ENCODE assay signal across 2 cellular contexts in the genomic region with DNA sequence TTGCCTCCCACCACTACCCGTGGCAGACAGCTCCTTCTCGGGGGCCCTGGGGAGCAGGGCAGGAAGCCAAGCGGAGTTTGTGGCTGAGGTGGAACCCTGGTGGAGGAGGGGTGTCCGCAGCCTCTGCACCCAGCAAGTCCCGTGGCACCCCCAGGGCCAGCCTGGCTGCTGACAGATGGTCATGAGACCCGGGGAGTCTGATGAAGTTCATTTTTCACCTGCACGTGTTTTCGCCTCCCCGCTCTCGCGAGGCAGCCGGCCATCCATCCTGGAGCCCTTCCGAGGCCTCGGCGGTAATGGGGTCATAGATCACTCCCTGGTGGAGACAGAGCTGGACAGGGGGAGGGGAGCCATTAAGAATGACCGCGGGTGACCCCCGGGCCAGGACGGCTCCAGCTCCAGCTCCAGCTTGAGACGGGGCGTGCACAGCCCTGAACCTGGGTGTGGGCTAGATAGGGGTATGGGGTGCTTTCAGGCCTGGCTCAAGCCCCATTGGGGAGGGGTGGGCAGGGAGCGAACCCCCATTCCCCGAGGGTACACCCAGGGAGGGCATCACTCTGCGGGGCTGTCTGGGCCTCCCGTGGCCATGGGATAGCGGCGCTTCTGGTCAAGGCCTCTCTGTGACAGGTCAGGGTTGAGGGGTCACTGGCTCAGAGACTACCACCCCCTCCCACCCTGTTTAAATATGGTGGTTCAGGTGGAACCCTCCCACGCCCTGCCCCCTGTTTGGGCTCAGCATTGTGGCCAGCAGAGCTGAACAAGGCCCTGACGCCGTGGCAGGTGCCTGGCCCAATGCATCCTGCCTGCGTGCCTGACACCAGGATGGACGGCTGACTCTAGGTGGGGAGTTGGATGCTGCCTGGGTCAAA.
TF ChIP-seq lines count a peak whose summit lies in the region.

No MANE protein-coding gene starts in this region.

TF ChIP-seq in K562, 482 proteins besides CTCF, POLR2A, EP300 and RAD21 (continued from another document):
- TF ChIP-seq, protein P1, sequence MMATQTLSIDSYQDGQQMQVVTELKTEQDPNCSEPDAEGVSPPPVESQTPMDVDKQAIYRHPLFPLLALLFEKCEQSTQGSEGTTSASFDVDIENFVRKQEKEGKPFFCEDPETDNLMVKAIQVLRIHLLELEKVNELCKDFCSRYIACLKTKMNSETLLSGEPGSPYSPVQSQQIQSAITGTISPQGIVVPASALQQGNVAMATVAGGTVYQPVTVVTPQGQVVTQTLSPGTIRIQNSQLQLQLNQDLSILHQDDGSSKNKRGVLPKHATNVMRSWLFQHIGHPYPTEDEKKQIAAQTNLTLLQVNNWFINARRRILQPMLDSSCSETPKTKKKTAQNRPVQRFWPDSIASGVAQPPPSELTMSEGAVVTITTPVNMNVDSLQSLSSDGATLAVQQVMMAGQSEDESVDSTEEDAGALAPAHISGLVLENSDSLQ (IDR thresholded peaks at IDR 0.05) = peak; percentile 42; the same call in 1 of the 2 replicates
- no peak for TF ChIP-seq HLTF (IDR thresholded peaks at IDR 0.05)
TF ChIP-seq in K562: peak in this region for 20.

TF ChIP-seq in HepG2, 621 proteins besides CTCF, POLR2A, EP300 and RAD21 (continued from another document and continues in another):
- TF ChIP-seq, protein P2, sequence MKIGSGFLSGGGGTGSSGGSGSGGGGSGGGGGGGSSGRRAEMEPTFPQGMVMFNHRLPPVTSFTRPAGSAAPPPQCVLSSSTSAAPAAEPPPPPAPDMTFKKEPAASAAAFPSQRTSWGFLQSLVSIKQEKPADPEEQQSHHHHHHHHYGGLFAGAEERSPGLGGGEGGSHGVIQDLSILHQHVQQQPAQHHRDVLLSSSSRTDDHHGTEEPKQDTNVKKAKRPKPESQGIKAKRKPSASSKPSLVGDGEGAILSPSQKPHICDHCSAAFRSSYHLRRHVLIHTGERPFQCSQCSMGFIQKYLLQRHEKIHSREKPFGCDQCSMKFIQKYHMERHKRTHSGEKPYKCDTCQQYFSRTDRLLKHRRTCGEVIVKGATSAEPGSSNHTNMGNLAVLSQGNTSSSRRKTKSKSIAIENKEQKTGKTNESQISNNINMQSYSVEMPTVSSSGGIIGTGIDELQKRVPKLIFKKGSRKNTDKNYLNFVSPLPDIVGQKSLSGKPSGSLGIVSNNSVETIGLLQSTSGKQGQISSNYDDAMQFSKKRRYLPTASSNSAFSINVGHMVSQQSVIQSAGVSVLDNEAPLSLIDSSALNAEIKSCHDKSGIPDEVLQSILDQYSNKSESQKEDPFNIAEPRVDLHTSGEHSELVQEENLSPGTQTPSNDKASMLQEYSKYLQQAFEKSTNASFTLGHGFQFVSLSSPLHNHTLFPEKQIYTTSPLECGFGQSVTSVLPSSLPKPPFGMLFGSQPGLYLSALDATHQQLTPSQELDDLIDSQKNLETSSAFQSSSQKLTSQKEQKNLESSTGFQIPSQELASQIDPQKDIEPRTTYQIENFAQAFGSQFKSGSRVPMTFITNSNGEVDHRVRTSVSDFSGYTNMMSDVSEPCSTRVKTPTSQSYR (CRISPR knock-in tag; IDR thresholded peaks at IDR 0.05; ENCODE audit: borderline replicate concordance) = peak; percentile 93
- TF ChIP-seq, protein P3, sequence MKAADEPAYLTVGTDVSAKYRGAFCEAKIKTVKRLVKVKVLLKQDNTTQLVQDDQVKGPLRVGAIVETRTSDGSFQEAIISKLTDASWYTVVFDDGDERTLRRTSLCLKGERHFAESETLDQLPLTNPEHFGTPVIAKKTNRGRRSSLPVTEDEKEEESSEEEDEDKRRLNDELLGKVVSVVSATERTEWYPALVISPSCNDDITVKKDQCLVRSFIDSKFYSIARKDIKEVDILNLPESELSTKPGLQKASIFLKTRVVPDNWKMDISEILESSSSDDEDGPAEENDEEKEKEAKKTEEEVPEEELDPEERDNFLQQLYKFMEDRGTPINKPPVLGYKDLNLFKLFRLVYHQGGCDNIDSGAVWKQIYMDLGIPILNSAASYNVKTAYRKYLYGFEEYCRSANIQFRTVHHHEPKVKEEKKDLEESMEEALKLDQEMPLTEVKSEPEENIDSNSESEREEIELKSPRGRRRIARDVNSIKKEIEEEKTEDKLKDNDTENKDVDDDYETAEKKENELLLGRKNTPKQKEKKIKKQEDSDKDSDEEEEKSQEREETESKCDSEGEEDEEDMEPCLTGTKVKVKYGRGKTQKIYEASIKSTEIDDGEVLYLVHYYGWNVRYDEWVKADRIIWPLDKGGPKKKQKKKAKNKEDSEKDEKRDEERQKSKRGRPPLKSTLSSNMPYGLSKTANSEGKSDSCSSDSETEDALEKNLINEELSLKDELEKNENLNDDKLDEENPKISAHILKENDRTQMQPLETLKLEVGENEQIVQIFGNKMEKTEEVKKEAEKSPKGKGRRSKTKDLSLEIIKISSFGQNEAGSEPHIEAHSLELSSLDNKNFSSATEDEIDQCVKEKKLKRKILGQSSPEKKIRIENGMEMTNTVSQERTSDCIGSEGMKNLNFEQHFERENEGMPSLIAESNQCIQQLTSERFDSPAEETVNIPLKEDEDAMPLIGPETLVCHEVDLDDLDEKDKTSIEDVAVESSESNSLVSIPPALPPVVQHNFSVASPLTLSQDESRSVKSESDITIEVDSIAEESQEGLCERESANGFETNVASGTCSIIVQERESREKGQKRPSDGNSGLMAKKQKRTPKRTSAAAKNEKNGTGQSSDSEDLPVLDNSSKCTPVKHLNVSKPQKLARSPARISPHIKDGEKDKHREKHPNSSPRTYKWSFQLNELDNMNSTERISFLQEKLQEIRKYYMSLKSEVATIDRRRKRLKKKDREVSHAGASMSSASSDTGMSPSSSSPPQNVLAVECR (CRISPR knock-in tag; IDR thresholded peaks at IDR 0.05; ENCODE audit: borderline replicate concordance) = peak; percentile 73
- TF ChIP-seq ZNF292 (CRISPR knock-in tag; IDR thresholded peaks at IDR 0.05; ENCODE audit: borderline replicate concordance, low read depth) = no peak
- TF ChIP-seq, protein P4, sequence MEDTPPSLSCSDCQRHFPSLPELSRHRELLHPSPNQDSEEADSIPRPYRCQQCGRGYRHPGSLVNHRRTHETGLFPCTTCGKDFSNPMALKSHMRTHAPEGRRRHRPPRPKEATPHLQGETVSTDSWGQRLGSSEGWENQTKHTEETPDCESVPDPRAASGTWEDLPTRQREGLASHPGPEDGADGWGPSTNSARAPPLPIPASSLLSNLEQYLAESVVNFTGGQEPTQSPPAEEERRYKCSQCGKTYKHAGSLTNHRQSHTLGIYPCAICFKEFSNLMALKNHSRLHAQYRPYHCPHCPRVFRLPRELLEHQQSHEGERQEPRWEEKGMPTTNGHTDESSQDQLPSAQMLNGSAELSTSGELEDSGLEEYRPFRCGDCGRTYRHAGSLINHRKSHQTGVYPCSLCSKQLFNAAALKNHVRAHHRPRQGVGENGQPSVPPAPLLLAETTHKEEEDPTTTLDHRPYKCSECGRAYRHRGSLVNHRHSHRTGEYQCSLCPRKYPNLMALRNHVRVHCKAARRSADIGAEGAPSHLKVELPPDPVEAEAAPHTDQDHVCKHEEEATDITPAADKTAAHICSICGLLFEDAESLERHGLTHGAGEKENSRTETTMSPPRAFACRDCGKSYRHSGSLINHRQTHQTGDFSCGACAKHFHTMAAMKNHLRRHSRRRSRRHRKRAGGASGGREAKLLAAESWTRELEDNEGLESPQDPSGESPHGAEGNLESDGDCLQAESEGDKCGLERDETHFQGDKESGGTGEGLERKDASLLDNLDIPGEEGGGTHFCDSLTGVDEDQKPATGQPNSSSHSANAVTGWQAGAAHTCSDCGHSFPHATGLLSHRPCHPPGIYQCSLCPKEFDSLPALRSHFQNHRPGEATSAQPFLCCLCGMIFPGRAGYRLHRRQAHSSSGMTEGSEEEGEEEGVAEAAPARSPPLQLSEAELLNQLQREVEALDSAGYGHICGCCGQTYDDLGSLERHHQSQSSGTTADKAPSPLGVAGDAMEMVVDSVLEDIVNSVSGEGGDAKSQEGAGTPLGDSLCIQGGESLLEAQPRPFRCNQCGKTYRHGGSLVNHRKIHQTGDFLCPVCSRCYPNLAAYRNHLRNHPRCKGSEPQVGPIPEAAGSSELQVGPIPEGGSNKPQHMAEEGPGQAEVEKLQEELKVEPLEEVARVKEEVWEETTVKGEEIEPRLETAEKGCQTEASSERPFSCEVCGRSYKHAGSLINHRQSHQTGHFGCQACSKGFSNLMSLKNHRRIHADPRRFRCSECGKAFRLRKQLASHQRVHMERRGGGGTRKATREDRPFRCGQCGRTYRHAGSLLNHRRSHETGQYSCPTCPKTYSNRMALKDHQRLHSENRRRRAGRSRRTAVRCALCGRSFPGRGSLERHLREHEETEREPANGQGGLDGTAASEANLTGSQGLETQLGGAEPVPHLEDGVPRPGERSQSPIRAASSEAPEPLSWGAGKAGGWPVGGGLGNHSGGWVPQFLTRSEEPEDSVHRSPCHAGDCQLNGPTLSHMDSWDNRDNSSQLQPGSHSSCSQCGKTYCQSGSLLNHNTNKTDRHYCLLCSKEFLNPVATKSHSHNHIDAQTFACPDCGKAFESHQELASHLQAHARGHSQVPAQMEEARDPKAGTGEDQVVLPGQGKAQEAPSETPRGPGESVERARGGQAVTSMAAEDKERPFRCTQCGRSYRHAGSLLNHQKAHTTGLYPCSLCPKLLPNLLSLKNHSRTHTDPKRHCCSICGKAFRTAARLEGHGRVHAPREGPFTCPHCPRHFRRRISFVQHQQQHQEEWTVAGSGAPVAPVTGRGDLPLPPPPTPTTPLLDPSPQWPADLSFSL (CRISPR knock-in tag; IDR thresholded peaks at IDR 0.05) = no peak
- peak; percentile 62 for TF ChIP-seq ZMYM2 (CRISPR knock-in tag; IDR thresholded peaks at IDR 0.05)
- no peak for TF ChIP-seq MTA3 (CRISPR knock-in tag; IDR thresholded peaks at IDR 0.05)
- TF ChIP-seq, protein P5, sequence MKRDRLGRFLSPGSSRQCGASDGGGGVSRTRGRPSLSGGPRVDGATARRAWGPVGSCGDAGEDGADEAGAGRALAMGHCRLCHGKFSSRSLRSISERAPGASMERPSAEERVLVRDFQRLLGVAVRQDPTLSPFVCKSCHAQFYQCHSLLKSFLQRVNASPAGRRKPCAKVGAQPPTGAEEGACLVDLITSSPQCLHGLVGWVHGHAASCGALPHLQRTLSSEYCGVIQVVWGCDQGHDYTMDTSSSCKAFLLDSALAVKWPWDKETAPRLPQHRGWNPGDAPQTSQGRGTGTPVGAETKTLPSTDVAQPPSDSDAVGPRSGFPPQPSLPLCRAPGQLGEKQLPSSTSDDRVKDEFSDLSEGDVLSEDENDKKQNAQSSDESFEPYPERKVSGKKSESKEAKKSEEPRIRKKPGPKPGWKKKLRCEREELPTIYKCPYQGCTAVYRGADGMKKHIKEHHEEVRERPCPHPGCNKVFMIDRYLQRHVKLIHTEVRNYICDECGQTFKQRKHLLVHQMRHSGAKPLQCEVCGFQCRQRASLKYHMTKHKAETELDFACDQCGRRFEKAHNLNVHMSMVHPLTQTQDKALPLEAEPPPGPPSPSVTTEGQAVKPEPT (CRISPR knock-in tag; IDR thresholded peaks at IDR 0.05; ENCODE audit: low read depth) = 0 out of 2 replicates have a peak, but pooled peaks have one; percentile 8
- TF ChIP-seq ZNF598 (CRISPR knock-in tag; IDR thresholded peaks at IDR 0.05; ENCODE audit: borderline replicate concordance) = no peak
- no peak for TF ChIP-seq ZNF234 (CRISPR knock-in tag; conservative IDR thresholded peaks at IDR 0.05)
- no peak for TF ChIP-seq ZNF761 (CRISPR knock-in tag; conservative IDR thresholded peaks at IDR 0.05)
- TF ChIP-seq MAZ (IDR thresholded peaks at IDR 0.05; ENCODE audit: borderline replicate concordance, low read depth, low read length) = no peak
- TF ChIP-seq MAZ (CRISPR knock-in tag; IDR thresholded peaks at IDR 0.05; ENCODE audit: low read depth) = no peak
- TF ChIP-seq NFE2L2 (IDR thresholded peaks at IDR 0.05; ENCODE audit: low read length) = no peak
- no peak for TF ChIP-seq HES4 (CRISPR knock-in tag; IDR thresholded peaks at IDR 0.05; ENCODE audit: borderline replicate concordance)
- peak; percentile 52; the same call in 1 of the 2 replicates for TF ChIP-seq PHF21A (CRISPR knock-in tag; IDR thresholded peaks at IDR 0.05)
- no peak for TF ChIP-seq ZNF432 (CRISPR knock-in tag; IDR thresholded peaks at IDR 0.05; ENCODE audit: borderline replicate concordance)
- TF ChIP-seq ZSCAN21 (CRISPR knock-in tag; IDR thresholded peaks at IDR 0.05; ENCODE audit: borderline replicate concordance) = no peak
- TF ChIP-seq SP1 (IDR thresholded peaks at IDR 0.05) = no peak
- no peak for TF ChIP-seq SP1 (CRISPR knock-in tag; IDR thresholded peaks at IDR 0.05)
- no peak for TF ChIP-seq ZNF614 (CRISPR knock-in tag; IDR thresholded peaks at IDR 0.05; ENCODE audit: borderline replicate concordance)
- TF ChIP-seq, protein P6, sequence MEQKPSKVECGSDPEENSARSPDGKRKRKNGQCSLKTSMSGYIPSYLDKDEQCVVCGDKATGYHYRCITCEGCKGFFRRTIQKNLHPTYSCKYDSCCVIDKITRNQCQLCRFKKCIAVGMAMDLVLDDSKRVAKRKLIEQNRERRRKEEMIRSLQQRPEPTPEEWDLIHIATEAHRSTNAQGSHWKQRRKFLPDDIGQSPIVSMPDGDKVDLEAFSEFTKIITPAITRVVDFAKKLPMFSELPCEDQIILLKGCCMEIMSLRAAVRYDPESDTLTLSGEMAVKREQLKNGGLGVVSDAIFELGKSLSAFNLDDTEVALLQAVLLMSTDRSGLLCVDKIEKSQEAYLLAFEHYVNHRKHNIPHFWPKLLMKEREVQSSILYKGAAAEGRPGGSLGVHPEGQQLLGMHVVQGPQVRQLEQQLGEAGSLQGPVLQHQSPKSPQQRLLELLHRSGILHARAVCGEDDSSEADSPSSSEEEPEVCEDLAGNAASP (CRISPR knock-in tag; IDR thresholded peaks at IDR 0.05; ENCODE audit: borderline replicate concordance) = peak; percentile 95
- no peak for TF ChIP-seq ZFP37 (CRISPR knock-in tag; IDR thresholded peaks at IDR 0.05; ENCODE audit: borderline replicate concordance)
- no peak for TF ChIP-seq ISX (CRISPR knock-in tag; conservative IDR thresholded peaks at IDR 0.05)
- TF ChIP-seq TOE1 (CRISPR knock-in tag; IDR thresholded peaks at IDR 0.05) = no peak
- peak; percentile 38 for TF ChIP-seq PHF8 (CRISPR knock-in tag; IDR thresholded peaks at IDR 0.05)
- no peak for TF ChIP-seq PHF5A (CRISPR knock-in tag; IDR thresholded peaks at IDR 0.05; ENCODE audit: low read depth, unreplicated experiment)
- peak; percentile 40 for TF ChIP-seq BCL6 (CRISPR knock-in tag; IDR thresholded peaks at IDR 0.05)
- no peak for TF ChIP-seq TAF1 (CRISPR knock-in tag; IDR thresholded peaks at IDR 0.05)
- TF ChIP-seq POLR2G (IDR thresholded peaks at IDR 0.05; ENCODE audit: low read depth, low read length) = no peak
- no peak for TF ChIP-seq ZNF317 (CRISPR knock-in tag; IDR thresholded peaks at IDR 0.05)
- TF ChIP-seq, protein P7, sequence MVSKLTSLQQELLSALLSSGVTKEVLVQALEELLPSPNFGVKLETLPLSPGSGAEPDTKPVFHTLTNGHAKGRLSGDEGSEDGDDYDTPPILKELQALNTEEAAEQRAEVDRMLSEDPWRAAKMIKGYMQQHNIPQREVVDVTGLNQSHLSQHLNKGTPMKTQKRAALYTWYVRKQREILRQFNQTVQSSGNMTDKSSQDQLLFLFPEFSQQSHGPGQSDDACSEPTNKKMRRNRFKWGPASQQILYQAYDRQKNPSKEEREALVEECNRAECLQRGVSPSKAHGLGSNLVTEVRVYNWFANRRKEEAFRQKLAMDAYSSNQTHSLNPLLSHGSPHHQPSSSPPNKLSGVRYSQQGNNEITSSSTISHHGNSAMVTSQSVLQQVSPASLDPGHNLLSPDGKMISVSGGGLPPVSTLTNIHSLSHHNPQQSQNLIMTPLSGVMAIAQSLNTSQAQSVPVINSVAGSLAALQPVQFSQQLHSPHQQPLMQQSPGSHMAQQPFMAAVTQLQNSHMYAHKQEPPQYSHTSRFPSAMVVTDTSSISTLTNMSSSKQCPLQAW (CRISPR knock-in tag; IDR thresholded peaks at IDR 0.05) = 0 out of 2 replicates have a peak, but pooled peaks have one; percentile 46
